In the genomic region with DNA sequence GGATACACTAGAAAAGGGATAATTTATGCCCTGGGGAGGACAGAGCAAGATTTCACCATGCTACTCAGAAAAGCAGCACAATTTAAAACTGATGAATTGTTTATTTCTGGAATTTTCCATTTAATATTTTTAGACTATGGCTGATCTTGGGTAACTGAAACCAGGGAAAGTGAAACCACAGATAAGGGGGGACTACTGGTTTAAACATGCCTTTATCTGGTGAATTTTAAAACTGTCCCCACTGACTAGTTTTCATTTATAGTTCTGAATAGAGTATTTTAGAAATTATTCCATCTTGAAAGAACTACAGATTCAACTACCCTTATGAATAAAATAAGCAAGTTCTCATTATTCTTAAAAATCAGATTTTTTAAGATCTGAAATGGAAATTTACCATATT, we compare ENCODE assay signal across 1 cellular context.
TF ChIP-seq lines count a peak whose summit lies in the region.

No MANE protein-coding gene starts in this region.

TF ChIP-seq in K562, 482 proteins besides CTCF, POLR2A, EP300 and RAD21:
- TF ChIP-seq, protein P1, sequence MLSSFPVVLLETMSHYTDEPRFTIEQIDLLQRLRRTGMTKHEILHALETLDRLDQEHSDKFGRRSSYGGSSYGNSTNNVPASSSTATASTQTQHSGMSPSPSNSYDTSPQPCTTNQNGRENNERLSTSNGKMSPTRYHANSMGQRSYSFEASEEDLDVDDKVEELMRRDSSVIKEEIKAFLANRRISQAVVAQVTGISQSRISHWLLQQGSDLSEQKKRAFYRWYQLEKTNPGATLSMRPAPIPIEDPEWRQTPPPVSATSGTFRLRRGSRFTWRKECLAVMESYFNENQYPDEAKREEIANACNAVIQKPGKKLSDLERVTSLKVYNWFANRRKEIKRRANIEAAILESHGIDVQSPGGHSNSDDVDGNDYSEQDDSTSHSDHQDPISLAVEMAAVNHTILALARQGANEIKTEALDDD (IDR thresholded peaks at IDR 0.05) = peak; percentile 80
- TF ChIP-seq KDM2B (CRISPR knock-in tag; IDR thresholded peaks at IDR 0.05) = no peak
